In the genomic region with DNA sequence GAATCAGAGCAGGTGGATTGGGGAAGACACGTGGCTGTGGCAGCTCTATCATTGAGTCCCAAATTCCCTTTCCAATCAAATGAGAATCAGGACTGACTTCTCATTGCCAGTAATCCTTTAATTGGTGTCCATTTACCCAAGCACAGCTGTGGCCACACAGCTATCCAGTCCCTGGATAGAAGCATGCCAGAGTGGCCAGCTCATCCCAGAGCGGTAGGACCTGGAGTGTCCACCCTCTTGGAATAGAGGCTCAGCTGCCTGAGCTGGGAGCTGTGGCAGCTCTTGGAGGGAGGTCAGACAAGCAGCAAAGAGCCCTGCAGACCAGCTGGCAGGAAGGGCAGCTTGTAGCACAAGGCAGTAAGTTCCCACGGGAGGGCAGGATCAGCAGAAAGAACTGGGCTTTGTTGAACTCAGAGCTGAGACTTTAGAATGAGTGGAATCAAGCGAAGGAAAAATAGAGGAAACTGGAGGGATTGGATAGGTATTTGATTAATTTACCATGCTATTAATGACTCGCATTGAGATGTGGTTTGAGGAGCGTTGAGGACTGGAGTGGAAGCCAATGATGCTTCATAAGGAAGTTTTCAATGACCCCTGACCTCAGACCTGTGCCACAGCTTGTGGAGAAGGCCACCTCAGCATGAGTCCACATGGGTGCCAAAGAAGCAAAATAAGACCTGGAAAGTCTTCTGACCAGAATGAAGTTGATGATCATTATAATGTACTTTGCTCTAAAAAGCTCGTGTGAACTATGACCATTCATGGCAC, we compare ENCODE assay signal across 15 cellular contexts. TPM values are rescaled to one million over a fixed set of nuclear protein-coding genes. Genes with fewer than 3 reads are reported as not detected.
A peak's percentile ranks its signal among the peaks of the same experiment; 100 is the strongest.
DNase-seq lines count a peak whose midpoint lies in the region; ATAC-seq and TF ChIP-seq lines count a peak whose summit lies in the region.
"Had no signal": no experiment of that assay in that cellular context is flagged by ENCODE, and none has a peak within 500 bp of the region (broad histone marks: within the 10 kb centered on the region; RNA-seq: fewer than 3 reads in every experiment).

No MANE protein-coding gene starts in this region.

- H3K79me2 ChIP-seq in mesendoderm (ENCODE audit: control insufficient read depth, insufficient read depth, low read length): no peaks in the 10 kb centered on the region

- H3K9ac ChIP-seq in BLaER1: no peak overlapping the region
- H3K9ac ChIP-seq in mesendoderm (ENCODE audit: low read length): no peak overlapping the region

- H3K56ac ChIP-seq in mesendoderm (ENCODE audit: low read length): no peak overlapping the region

- H2AK5ac ChIP-seq in mesendoderm (ENCODE audit: low read length): no peak overlapping the region

- H2BK120ac ChIP-seq in mesendoderm (ENCODE audit: low read depth, low read length): no peak overlapping the region

- no peak overlapping the region for H3K4me3 ChIP-seq in BLaER1
- H3K4me3 ChIP-seq in fibroblast of mammary gland (ENCODE audit: control insufficient read depth, low read depth, low read length): no peak overlapping the region
- H3K4me3 ChIP-seq in mesendoderm (ENCODE audit: low read length): no peak overlapping the region
- H3K4me3 ChIP-seq: body of pancreas had no signal

- no peaks in the 10 kb centered on the region for H3K9me3 ChIP-seq in BLaER1
- H3K9me3 ChIP-seq: body of pancreas had no signal

- H3K36me3 ChIP-seq in BLaER1: peaks cover 10% of the 10 kb centered on the region; the same call in 1 of the 2 replicates
- H3K36me3 ChIP-seq in mesendoderm (ENCODE audit: control insufficient read depth, insufficient read depth, low read length): no peaks in the 10 kb centered on the region

- no peak overlapping the region for H2BK5ac ChIP-seq in mesendoderm (ENCODE audit: low read length)

- 0 out of 2 replicates have a peak overlapping the region, but pooled peaks have one; percentile 21 for H3K4me2 ChIP-seq in BLaER1
- no peak overlapping the region for H3K4me2 ChIP-seq in mesendoderm (ENCODE audit: low read length)

- no peak overlapping the region for H3K18ac ChIP-seq in mesendoderm (ENCODE audit: low read length)

- DNase-seq in HT1080 (ENCODE audit: low read depth) (peak; percentile 11), fibroblast of mammary gland (ENCODE audit: low read depth) (peak; percentile 48), myocyte (ENCODE audit: low read depth) (peak; percentile 99), HuH-7.5 (ENCODE audit: low spot score) (no peak), mesendoderm (no peak)
- DNase-seq: activated naive CD4-positive, alpha-beta T cell; body of pancreas; KBM-7; NCI-H1436; NCI-H510A; nucleus accumbens; T-cell had no signal

- H3K27ac ChIP-seq in BLaER1 (no peak overlapping the region), mesendoderm (ENCODE audit: low read depth, low read length) (no peak overlapping the region)
- H3K27ac ChIP-seq: body of pancreas had no signal

- no peak overlapping the region for H4K5ac ChIP-seq in mesendoderm (ENCODE audit: low read length)

- no peak for TF ChIP-seq CTCF in fibroblast of mammary gland (conservative IDR thresholded peaks at IDR 0.05; ENCODE audit: control insufficient read depth, insufficient read depth, low read depth, low read length)

- no CpG with 5 or more reads among the region's 7 CpGs for WGBS in mesendoderm (ENCODE audit: extremely low coverage, insufficient coverage, low lambda C conversion rate)

- H3K4ac ChIP-seq in mesendoderm (ENCODE audit: low read depth, low read length): no peak overlapping the region

- no peaks in the 10 kb centered on the region for H3K79me1 ChIP-seq in mesendoderm (ENCODE audit: low read length)

- no peak overlapping the region for H3K23ac ChIP-seq in mesendoderm (ENCODE audit: low read length)

- H3K27me3 ChIP-seq in BLaER1 (no peaks in the 10 kb centered on the region), mesendoderm (ENCODE audit: insufficient read depth, low read length, poor library complexity) (no peaks in the 10 kb centered on the region)
- H3K27me3 ChIP-seq: body of pancreas had no signal

- ATAC-seq in GM21619 (IDR thresholded peaks at IDR 0.05; ENCODE audit: unreplicated experiment) (no peak), GM18858 (IDR thresholded peaks at IDR 0.05; ENCODE audit: unreplicated experiment) (no peak)
- ATAC-seq: body of pancreas, T-cell had no signal

- H4K20me1 ChIP-seq in BLaER1: no peaks in the 10 kb centered on the region

- H2BK15ac ChIP-seq in mesendoderm (replicated peaks; ENCODE audit: low read depth): no peak overlapping the region

- no peak overlapping the region for H4K8ac ChIP-seq in mesendoderm (ENCODE audit: low read depth, low read length)

- peaks cover 19% of the 10 kb centered on the region for H3K4me1 ChIP-seq in BLaER1
- no peaks in the 10 kb centered on the region for H3K4me1 ChIP-seq in mesendoderm (ENCODE audit: control insufficient read depth, low read depth, low read length)
- H3K4me1 ChIP-seq: body of pancreas had no signal

RNA-seq across cellular contexts. Expression of gene ALPK3, which starts 6.9 kb away (rescaled TPM):
- 0.02 and 0.03 TPM in 2 replicates for total RNA-seq in HT1080 (2014; rRNA removed; shearing (Covaris generic))
- 0.02 TPM in 1 of 2 replicates, not detected in the other for polyA plus RNA-seq in HT1080 (2015; cell fraction: cytosol; rRNA removed)
- polyA plus RNA-seq in HT1080 (2015; cell fraction: nucleus; rRNA removed): 0.05 and 0.11 TPM in 2 replicates
- 172 and 190 TPM in 2 replicates for total RNA-seq in myocyte
- 65.6 TPM for polyA plus RNA-seq in myocyte (2012)
- 9.9 TPM for polyA plus RNA-seq in mesendoderm (2013, experiment 1 of 2)
- polyA plus RNA-seq in mesendoderm (2013, experiment 2 of 2): 9.9 TPM

Comparison
In these comparisons a context has a peak if more than half of its experiments do, and no peak if none do; other contexts are left out.
1. DNase-seq: peak in HT1080 (single experiment), fibroblast of mammary gland (single experiment) and myocyte (single experiment); none in HuH-7.5 (single experiment) and mesendoderm (single experiment).
2. RNA of gene ALPK3, which starts 6.9 kb away (total RNA-seq): 172 to 190 TPM in myocyte; 0.02 to 0.03 TPM in HT1080; every median in the first group is over 100 times any median in the second.